ENCODE assay signal across 9 cellular contexts in the genomic region with DNA sequence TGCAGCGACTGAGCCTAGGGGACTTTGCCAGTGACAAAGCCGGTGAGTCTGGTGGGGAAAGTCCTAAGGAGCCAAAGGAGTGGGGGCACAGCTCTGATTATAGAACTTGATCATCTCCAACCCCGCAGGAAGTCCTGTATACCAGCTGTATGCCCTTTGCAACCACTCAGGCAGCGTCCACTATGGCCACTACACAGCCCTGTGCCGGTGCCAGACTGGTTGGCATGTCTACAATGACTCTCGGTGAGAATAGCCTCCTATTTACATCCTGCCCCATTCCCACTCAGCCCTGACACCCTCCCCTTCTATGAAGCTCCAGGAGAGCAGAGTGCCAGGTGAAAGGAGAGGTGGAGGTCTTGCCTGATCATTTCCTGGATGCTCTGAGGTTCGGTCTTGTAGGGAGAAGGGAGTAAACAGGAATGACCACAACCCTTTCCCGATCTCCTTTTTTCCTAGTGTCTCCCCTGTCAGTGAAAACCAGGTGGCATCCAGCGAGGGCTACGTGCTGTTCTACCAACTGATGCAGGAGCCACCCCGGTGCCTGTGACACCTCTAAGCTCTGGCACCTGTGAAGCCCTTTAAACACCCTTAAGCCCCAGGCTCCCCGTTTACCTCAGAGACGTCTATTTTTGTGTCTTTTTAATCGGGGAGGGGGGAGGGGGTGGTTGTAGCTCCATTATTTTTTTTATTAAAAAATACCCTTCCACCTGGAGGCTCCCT. TPM values are rescaled to one million over a fixed set of nuclear protein-coding genes. Genes with fewer than 3 reads are reported as not detected.
DNase-seq lines count a peak whose midpoint lies in the region; FAIRE-seq and TF ChIP-seq lines count a peak whose summit lies in the region.
"Had no signal": no experiment of that assay in that cellular context is flagged by ENCODE, and none has a peak within 500 bp of the region (broad histone marks: within the 10 kb centered on the region; RNA-seq: fewer than 3 reads in every experiment).

No MANE protein-coding gene starts in this region.

- H3K36me3 ChIP-seq in HUES6 (ENCODE audit: control insufficient read depth, insufficient read depth, low read length) (peaks cover 49% of the 10 kb centered on the region), mucosa of stomach (ENCODE audit: control insufficient read depth, insufficient read depth, low read length) (no peaks in the 10 kb centered on the region)

- TF ChIP-seq CTCF in 22Rv1 (IDR thresholded peaks at IDR 0.05) = no peak

- H3K27me3 ChIP-seq in HUES6 (ENCODE audit: control insufficient read depth, insufficient read depth, low read length) (no peaks in the 10 kb centered on the region), mucosa of stomach (ENCODE audit: control insufficient read depth, insufficient read depth, low read length) (no peaks in the 10 kb centered on the region)

- H3K9me3 ChIP-seq in HUES6 (ENCODE audit: control insufficient read depth, insufficient read depth, low read depth, low read length) (no peaks in the 10 kb centered on the region), mucosa of stomach (ENCODE audit: control insufficient read depth, low read length) (no peaks in the 10 kb centered on the region)

- DNase-seq in caudate nucleus (lab: John Stamatoyannopoulos, UW) (no peak), NCI-H146 (lab: John Stamatoyannopoulos, UW) (no peak), COR-L47 (lab: John Stamatoyannopoulos, UW) (no peak), HTR-8/SVneo (ENCODE audit: insufficient read length, low spot score) (no peak), mesenteric fat pad (ENCODE audit: low spot score) (no peak)
- DNase-seq: NCI-H1436 treated with DMSO at 0.1 percent for 48 hours had no signal

- H3K27ac ChIP-seq in 22Rv1 (peak overlapping the region; percentile 79), HUES6 (ENCODE audit: low read depth, low read length) (no peak overlapping the region), caudate nucleus (ENCODE audit: low read depth, low read length) (peak overlapping the region; percentile 86)

- H3K9ac ChIP-seq in HUES6 (ENCODE audit: low read length) (no peak overlapping the region), mucosa of stomach (ENCODE audit: low read length) (peak overlapping the region; percentile 81)

- H3K4me1 ChIP-seq in HUES6 (ENCODE audit: control insufficient read depth, insufficient read depth, low read length) = peaks cover 7% of the 10 kb centered on the region
- peaks cover 30% of the 10 kb centered on the region for H3K4me1 ChIP-seq in mucosa of stomach (ENCODE audit: control insufficient read depth, insufficient read depth, low read length)

- H3K4me3 ChIP-seq in HUES6 (ENCODE audit: low read depth, low read length) (peak overlapping the region; percentile 86), mucosa of stomach (ENCODE audit: low read length) (peak overlapping the region; percentile 43)

- no peak for FAIRE-seq in HTR-8/SVneo (lab: Jason Lieb, UNC)

RNA-seq across cellular contexts. Expression of a gene that starts 1.2 kb away (rescaled TPM):
- 19.4 TPM for total RNA-seq in mesenteric fat pad

RNA-seq across cellular contexts. Expression of a gene that starts 5.8 kb away (rescaled TPM):
- 16.5 TPM for total RNA-seq in mesenteric fat pad

RNA-seq across cellular contexts. Expression of a gene that starts 11.3 kb away (rescaled TPM):
- 75.5 TPM for total RNA-seq in mesenteric fat pad

RNA-seq across cellular contexts. Expression of a gene that starts 12.2 kb away (rescaled TPM):
- 32.1 TPM for total RNA-seq in mesenteric fat pad

RNA-seq across cellular contexts. Expression of a gene that starts 32.6 kb away (rescaled TPM):
- 61.9 TPM for total RNA-seq in mesenteric fat pad
